Comparison of ENCODE assay signal across 25 cellular contexts in the genomic region with DNA sequence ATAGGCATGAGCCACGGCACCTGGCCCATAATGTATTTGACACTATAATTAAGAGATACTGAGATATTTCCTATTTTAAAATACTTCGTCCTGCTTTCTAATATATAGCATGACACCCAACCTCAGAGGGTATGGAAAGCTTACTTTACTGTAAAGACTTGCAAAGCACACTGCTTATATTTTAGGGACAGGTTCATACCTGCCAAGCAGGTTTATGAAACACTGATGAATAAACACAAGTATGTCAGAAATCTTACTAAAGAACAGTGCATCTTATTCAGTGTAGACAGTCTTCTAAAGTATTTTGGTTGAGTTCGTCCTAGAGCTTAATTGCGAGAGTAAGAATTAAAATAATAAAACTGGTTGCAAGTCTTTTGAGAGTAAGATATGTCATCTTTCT.
"Had no signal": no experiment of that assay in that cellular context is flagged by ENCODE, and none has a peak within 500 bp of the region (broad histone marks: within the 10 kb centered on the region; RNA-seq: fewer than 3 reads in every experiment).

No MANE protein-coding gene starts in this region.

- H3K27ac ChIP-seq: brain microvascular endothelial cell, right lobe of liver, WERI-Rb-1 had no signal

- ATAC-seq: activated CD4-positive, CD25-positive, alpha-beta regulatory T cell treated with anti-CD3 and anti-CD28 coated beads, Interleukin-2, amount 50 U/mL, for 24 hours; heart left ventricle; right lobe of liver; T-helper 17 cell had no signal

- DNase-seq: activated CD4-positive, alpha-beta memory T cell treated with anti-CD3 and anti-CD28 coated beads, Interleukin-2, amount 10 ng/mL, durations not matched to agents 7 days and 5 days; activated CD4-positive, alpha-beta T cell treated with anti-CD3 and anti-CD28 coated beads, Interleukin-2, amount 10 ng/mL, durations not matched to agents 24 days and 14 days; activated CD8-positive, alpha-beta memory T cell treated with anti-CD3 and anti-CD28 coated beads, Interleukin-2, amount 50 U/mL, for 48 hours; activated gamma-delta T cell treated with Interleukin-2 at 50 U/mL for 16 hours; activated naive CD4-positive, alpha-beta T cell treated with anti-CD3 and anti-CD28 coated beads, Interleukin-2, amount 50 U/mL, for 16 hours; activated T-cell treated with anti-CD3 and anti-CD28 coated beads, Interleukin-2, amount 50 U/mL, for 24 hours; amniotic stem cell; brain microvascular endothelial cell; central memory CD4-positive, alpha-beta T cell; foreskin fibroblast; heart left ventricle; hypothalamus; immature natural killer cell; left ventricle myocardium inferior; right lobe of liver; stimulated activated CD4-positive, alpha-beta T cell treated with anti-CD3 and anti-CD28 coated beads, Interleukin-12 subunit alpha, Interleukin-12 subunit beta, amount 100 ng/mL, for 4 hours; stimulated activated CD4-positive, alpha-beta T cell treated with anti-CD3 and anti-CD28 coated beads, Interleukin-4, amount 100 ng/mL, for 1 hour; substantia nigra; T-helper 17 cell; T1000; thyroid gland; WERI-Rb-1 had no signal

- H3K36me3 ChIP-seq: brain microvascular endothelial cell, right lobe of liver, thyroid gland, WERI-Rb-1 had no signal

- H3K27me3 ChIP-seq: brain microvascular endothelial cell, heart left ventricle, right lobe of liver, thyroid gland had no signal

- FAIRE-seq: astrocyte had no signal

- H3K9me3 ChIP-seq: heart left ventricle, left ventricle myocardium inferior, right lobe of liver, thyroid gland had no signal

- H3K4me3 ChIP-seq: heart left ventricle, left ventricle myocardium inferior, lung, right lobe of liver, thyroid gland had no signal
